ENCODE assay signal across 25 cellular contexts in the genomic region with DNA sequence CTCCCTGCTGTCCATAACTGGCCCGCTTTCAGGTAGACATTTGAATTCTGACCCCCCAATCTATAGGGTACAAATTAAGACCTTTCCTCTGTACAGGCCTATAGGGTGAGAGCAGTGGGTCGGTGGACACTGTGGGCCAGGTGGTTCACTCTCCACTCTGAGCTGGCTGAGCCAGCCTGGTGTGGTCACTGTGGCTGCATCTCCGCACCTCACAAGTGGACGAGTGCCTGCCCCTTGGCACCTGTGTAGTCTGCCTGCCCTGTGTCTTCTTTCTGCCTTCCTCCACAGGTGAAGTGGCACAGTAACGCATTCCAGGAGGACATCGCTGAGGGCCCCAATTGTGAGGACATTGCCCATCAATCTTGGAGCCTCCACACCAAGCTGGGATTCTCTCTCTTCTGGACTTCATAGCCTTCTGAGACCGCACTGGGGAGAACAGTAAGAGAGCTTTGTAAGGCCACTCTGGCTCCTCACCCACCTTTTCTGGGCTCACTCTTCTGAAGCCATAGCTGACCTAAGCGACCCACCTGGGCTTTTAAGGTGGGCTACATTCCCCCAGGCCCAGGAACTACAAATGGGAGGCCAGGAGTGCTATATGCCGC. TPM values are rescaled to one million over a fixed set of nuclear protein-coding genes. Genes with fewer than 3 reads are reported as not detected.
A peak's percentile ranks its signal among the peaks of the same experiment; 100 is the strongest.
DNase-seq lines count a peak whose midpoint lies in the region; ATAC-seq and TF ChIP-seq lines count a peak whose summit lies in the region.
"Had no signal": no experiment of that assay in that cellular context is flagged by ENCODE, and none has a peak within 500 bp of the region (broad histone marks: within the 10 kb centered on the region; RNA-seq: fewer than 3 reads in every experiment).

No MANE protein-coding gene starts in this region.

- no peak overlapping the region for H3K4me2 ChIP-seq in neuronal stem cell (ENCODE audit: insufficient read depth, low read length, poor library complexity, severe bottlenecking)
- H3K4me2 ChIP-seq: A549; BLaER1 treated with 17β-estradiol and CSF1 and Interleukin-3, amounts not matched to agents 10 nM and 100 nM; GM23338; PC-9 had no signal

- H2AFZ ChIP-seq in neuronal stem cell (ENCODE audit: low read length): no peak overlapping the region
- H2AFZ ChIP-seq: GM23338, PC-9 had no signal

- H2BK5ac ChIP-seq in neuronal stem cell (ENCODE audit: low read length): no peak overlapping the region

- no peak overlapping the region for H3K9ac ChIP-seq in neuronal stem cell (ENCODE audit: low read depth, low read length, poor library complexity)
- H3K9ac ChIP-seq: BLaER1 treated with 17β-estradiol and CSF1 and Interleukin-3, amounts not matched to agents 10 nM and 100 nM had no signal

- H3K36me3 ChIP-seq in Panc1 (ENCODE audit: control insufficient read depth, insufficient read depth, low read length): no peaks in the 10 kb centered on the region
- no peaks in the 10 kb centered on the region for H3K36me3 ChIP-seq in neuronal stem cell (replicated peaks in 1 of 2; ENCODE audit: control insufficient read depth in 2 of 2, insufficient read depth in 2 of 2, low read length in 2 of 2)
- H3K36me3 ChIP-seq: BLaER1 treated with 17β-estradiol and CSF1 and Interleukin-3, amounts not matched to agents 10 nM and 100 nM had no signal

- H3K18ac ChIP-seq in neuronal stem cell (ENCODE audit: low read length): peak overlapping the region; percentile 21

- H3K27me3 Mint-ChIP-seq in chondrocyte (ENCODE audit: low read depth): no peaks in the 10 kb centered on the region
- H3K27me3 Mint-ChIP-seq in CD14-positive monocyte (ENCODE audit: low read depth in 3 of 3): peaks cover 0 to 2% (median under 1%) of the 10 kb centered on the region in 3 donors
- H3K27me3 Mint-ChIP-seq: CD4-positive, alpha-beta memory T cell had no signal

- H2AK5ac ChIP-seq in neuronal stem cell (ENCODE audit: low read depth, low read length): peak overlapping the region; percentile 46

- H3K4me1 Mint-ChIP-seq in chondrocyte (ENCODE audit: low read depth) (no peaks in the 10 kb centered on the region), CD14-positive monocyte (peaks cover 11% of the 10 kb centered on the region)
- H3K4me1 Mint-ChIP-seq: GM23338 had no signal

- H3K9me3 Mint-ChIP-seq in chondrocyte (ENCODE audit: low read depth): no peaks in the 10 kb centered on the region
- peaks cover 0 to 3% (median 0%) of the 10 kb centered on the region in 7 donors for H3K9me3 Mint-ChIP-seq in CD14-positive monocyte
- H3K9me3 Mint-ChIP-seq: CD4-positive, alpha-beta memory T cell; GM23338 had no signal

- no peak overlapping the region for H4K91ac ChIP-seq in neuronal stem cell (ENCODE audit: low read depth, low read length, poor library complexity)

- H3K27me3 ChIP-seq in Panc1 (ENCODE audit: control insufficient read depth, insufficient read depth, low read length) (no peaks in the 10 kb centered on the region), neuronal stem cell (ENCODE audit: control insufficient read depth in 3 of 3, insufficient read depth in 3 of 3, low read depth in 1 of 3, low read length in 3 of 3) (peaks cover 0 to 29% (median 0%) of the 10 kb centered on the region in 3 experiments)
- H3K27me3 ChIP-seq: BLaER1 treated with 17β-estradiol and CSF1 and Interleukin-3, amounts not matched to agents 10 nM and 100 nM had no signal

- H3K27ac ChIP-seq in Panc1 (ENCODE audit: low read length): peak overlapping the region; percentile 25; the same call in 1 of the 2 replicates
- H3K27ac ChIP-seq in neuronal stem cell (replicated peaks; ENCODE audit: low read length): no peak overlapping the region
- H3K27ac ChIP-seq: BLaER1 treated with 17β-estradiol and CSF1 and Interleukin-3, amounts not matched to agents 10 nM and 100 nM; PC-9 had no signal

- in situ Hi-C loops in Panc1 (cut with HindIII; ENCODE audit: low pct_unique_long_range_greater_than_20kb, low sequenced_read_pairs): no loop called here

- CTCF ChIA-PET in Panc1 (lab: Charles Lee): no interaction called here

- intact Hi-C loops in Panc1 (cut with micrococcal nuclease; ENCODE audit: unreplicated experiment): no loop called here
- intact Hi-C loops in CD14-positive monocyte (cut with micrococcal nuclease): no loop called here

- H3K4me1 ChIP-seq in Panc1 (ENCODE audit: control insufficient read depth, insufficient read depth, low read length) (no peaks in the 10 kb centered on the region), neuronal stem cell (ENCODE audit: control insufficient read depth in 2 of 2, insufficient read depth in 1 of 2, low read depth in 1 of 2, low read length in 2 of 2) (no peaks in the 10 kb centered on the region)
- H3K4me1 ChIP-seq: A549 had no signal

- H3K36me3 Mint-ChIP-seq in chondrocyte (ENCODE audit: low read depth) (no peaks in the 10 kb centered on the region), CD14-positive monocyte (no peaks in the 10 kb centered on the region)
- H3K36me3 Mint-ChIP-seq: CD4-positive, alpha-beta memory T cell had no signal

- TF ChIP-seq CTCF in Panc1 (IDR thresholded peaks at IDR 0.05) (no peak), chondrocyte (IDR thresholded peaks at IDR 0.05) (no peak), CD14-positive monocyte (IDR thresholded peaks at IDR 0.05) (no peak)

- peak overlapping the region; percentile 70 for H3K23ac ChIP-seq in neuronal stem cell (ENCODE audit: low read depth, low read length, poor library complexity)

- ATAC-seq in Panc1 (no peak), HG03196 (IDR thresholded peaks at IDR 0.05; ENCODE audit: unreplicated experiment) (no peak)
- ATAC-seq: A549, GM12878 had no signal

- H3K14ac ChIP-seq in neuronal stem cell (ENCODE audit: low read length): no peak overlapping the region

- BruUV-seq in Panc1 (replicated peaks; lab: Mats Ljungman, UMichigan): no TSS peak

- peak; percentile 3 for DNase-seq in H4 (ENCODE audit: low spot score)
- no peak for DNase-seq in Panc1 (ENCODE audit: low read depth, low spot score)
- peak; percentile 74 for DNase-seq in chondrocyte (ENCODE audit: low spot score)
- DNase-seq in neuronal stem cell (ENCODE audit: low spot score): no peak
- no peak for DNase-seq in CD14-positive monocyte (ENCODE audit: low spot score)
- DNase-seq in NCI-H69 (lab: John Stamatoyannopoulos, UW): no peak
- no peak for DNase-seq in middle frontal gyrus (ENCODE audit: extremely low spot score, low spot score)
- DNase-seq: AML-193; CD4-positive, alpha-beta memory T cell; COR-L47; DMS53; HCEC 1CT; KBM-7; NCI-H1105 treated with DMSO at 0.1 percent for 48 hours; NCI-H146; NCI-H1930; NCI-H446 treated with DMSO at 0.1 percent for 48 hours; PC-9; RPMI8226; SHP77 had no signal

- POLR2A ChIA-PET in Panc1 (lab: Charles Lee): no interaction called here

- H4K8ac ChIP-seq in neuronal stem cell (ENCODE audit: low read depth, low read length): no peak overlapping the region

- no peak overlapping the region for H3K27ac Mint-ChIP-seq in chondrocyte (ENCODE audit: unreplicated experiment)
- H3K27ac Mint-ChIP-seq in CD14-positive monocyte: no peak overlapping the region
- H3K27ac Mint-ChIP-seq: CD4-positive, alpha-beta memory T cell; GM23338 had no signal

- H3K4me3 ChIP-seq in Panc1 (ENCODE audit: low read depth in 2 of 2, low read length in 2 of 2) (no peak overlapping the region), neuronal stem cell (ENCODE audit: low read length in 2 of 2) (no peak overlapping the region)
- H3K4me3 ChIP-seq: A549; BLaER1 treated with 17β-estradiol and CSF1 and Interleukin-3, amounts not matched to agents 10 nM and 100 nM; GM12878; GM23338; PC-9 had no signal

- no peak overlapping the region for H2BK15ac ChIP-seq in neuronal stem cell (ENCODE audit: low read length)

- no peak overlapping the region for H2BK12ac ChIP-seq in neuronal stem cell (ENCODE audit: low read length)

- no CpG with 5 or more reads among the region's 9 CpGs for WGBS in neuronal stem cell (ENCODE audit: extremely low coverage in 2 of 2, insufficient read length in 2 of 2, insufficient replicate concordance in 1 of 2), 2 donors

- H3K79me1 ChIP-seq in neuronal stem cell (ENCODE audit: low read depth, low read length): no peaks in the 10 kb centered on the region

- no peak overlapping the region for H3K4me3 Mint-ChIP-seq in chondrocyte (ENCODE audit: unreplicated experiment)
- no peak overlapping the region for H3K4me3 Mint-ChIP-seq in CD14-positive monocyte
- H3K4me3 Mint-ChIP-seq: CD4-positive, alpha-beta memory T cell; GM23338 had no signal

- H3K9me3 ChIP-seq in Panc1 (ENCODE audit: control insufficient read depth, insufficient read depth, low read depth, low read length): no peaks in the 10 kb centered on the region
- no peaks in the 10 kb centered on the region for H3K9me3 ChIP-seq in neuronal stem cell (replicated peaks in 1 of 2; ENCODE audit: control insufficient read depth in 2 of 2, insufficient read depth in 1 of 2, low read depth in 1 of 2, low read length in 2 of 2)
- H3K9me3 ChIP-seq: A549; BLaER1 treated with 17β-estradiol and CSF1 and Interleukin-3, amounts not matched to agents 10 nM and 100 nM had no signal

- no peak overlapping the region for H2BK120ac ChIP-seq in neuronal stem cell (ENCODE audit: low read depth, low read length)

- H3K4ac ChIP-seq in neuronal stem cell (ENCODE audit: low read length): no peak overlapping the region

RNA-seq across cellular contexts. Expression of a gene that starts 33.5 kb away (rescaled TPM):
- total RNA-seq in H4 (2014; rRNA removed; shearing (Covaris generic)): 17.9 and 18.1 TPM in 2 replicates
- total RNA-seq in Panc1 (2021; ENCODE audit: unreplicated experiment) (80.0 TPM), chondrocyte (16.3 to 17.6 TPM (median 16.8 TPM) in 3 replicates)
- polyA plus RNA-seq in Panc1 (2012; ENCODE audit: insufficient read length): 40.4 TPM
- polyA plus RNA-seq in neuronal stem cell (2013, experiment 1 of 2): 1.5 TPM
- polyA plus RNA-seq in neuronal stem cell (2013, experiment 2 of 2): 1.3 TPM
- 1 to 10 TPM; 2.1 to 3.1 TPM for polyA plus RNA-seq in CD14-positive monocyte

Comparison
In these comparisons a context has a peak if more than half of its experiments do, and no peak if none do; other contexts are left out.
1. DNase-seq: peak in H4 (single experiment) and chondrocyte (single experiment); none in Panc1 (single experiment), neuronal stem cell (single experiment), CD14-positive monocyte (single experiment), NCI-H69 (single experiment) and middle frontal gyrus (single experiment).